Comparison of ENCODE assay signal across 9 cellular contexts in genomic region chr10:108783897-108784296, GRCh38.
DNase-seq lines count a peak whose midpoint lies in the region; FAIRE-seq and TF ChIP-seq lines count a peak whose summit lies in the region.
"Had no signal": no experiment of that assay in that cellular context is flagged by ENCODE, and none has a peak within 500 bp of the region (broad histone marks: within the 10 kb centered on the region; RNA-seq: fewer than 3 reads in every experiment).

No MANE protein-coding gene starts in this region.

- TF ChIP-seq EP300 in esophagus muscularis mucosa (IDR thresholded peaks at IDR 0.05), result no peak

- H3K27ac Mint-ChIP-seq in HFFc6, result no peak overlapping the region

- no peak overlapping the region for H3K27ac ChIP-seq in 22Rv1
- H3K27ac ChIP-seq in small intestine (ENCODE audit: low read depth in 1 of 2, low read length in 1 of 2), result no peak overlapping the region
- no peak overlapping the region for H3K27ac ChIP-seq in esophagus muscularis mucosa (replicated peaks in 1 of 4)
- H3K27ac ChIP-seq: epithelial cell of prostate had no signal

- TF ChIP-seq POLR2A in esophagus muscularis mucosa (IDR thresholded peaks at IDR 0.05; ENCODE audit: low read depth), result no peak

- no peaks in the 10 kb centered on the region for H3K9me3 ChIP-seq in small intestine (ENCODE audit: control insufficient read depth, low read depth)
- H3K9me3 ChIP-seq in esophagus muscularis mucosa, result peaks cover 0 to 22% (median 13%) of the 10 kb centered on the region in 4 donors

- no peak overlapping the region for H3K4me3 Mint-ChIP-seq in HFFc6

- H3K36me3 Mint-ChIP-seq in HFFc6 (ENCODE audit: low read depth), result peaks cover 9% of the 10 kb centered on the region; the same call in 1 of the 2 replicates

- H3K9me3 Mint-ChIP-seq in HFFc6, result peaks cover 34% of the 10 kb centered on the region

- no peak for FAIRE-seq in small intestine (lab: Jason Lieb, UNC)

- TF ChIP-seq CTCF in 22Rv1 (IDR thresholded peaks at IDR 0.05) (peak; percentile 60), HFFc6 (IDR thresholded peaks at IDR 0.05) (peak; percentile 72), choroid plexus epithelial cell (conservative IDR thresholded peaks at IDR 0.05; ENCODE audit: low read depth, low read length) (peak; percentile 68), esophagus muscularis mucosa (IDR thresholded peaks at IDR 0.05) (no peak)

- H3K4me1 Mint-ChIP-seq in HFFc6 (ENCODE audit: low read depth), result peaks cover 15% of the 10 kb centered on the region; the same call in 1 of the 2 replicates

- H3K27me3 ChIP-seq in small intestine (ENCODE audit: control insufficient read depth in 2 of 2, insufficient read depth in 2 of 2, low read length in 2 of 2) (no peaks in the 10 kb centered on the region), esophagus muscularis mucosa (no peaks in the 10 kb centered on the region)

- no peaks in the 10 kb centered on the region for H3K27me3 Mint-ChIP-seq in HFFc6 (ENCODE audit: insufficient read depth)

- intact Hi-C loops in esophagus muscularis mucosa (cut with DNase I), result no loop called here

- DNase-seq in GM03348 (ENCODE audit: low spot score) (peak; percentile 23), HFFc6 (peak; percentile 43), NCI-H1694 (lab: John Stamatoyannopoulos, UW) (peak; percentile 48), choroid plexus epithelial cell (ENCODE audit: low read depth) (peak; percentile 88), small intestine (peak; percentile 8), NCI-H2107 (lab: John Stamatoyannopoulos, UW) (no peak), esophagus muscularis mucosa (ENCODE audit: extremely low spot score) (no peak)

- H3K4me3 ChIP-seq in choroid plexus epithelial cell (ENCODE audit: low read depth, low read length), result no peak overlapping the region
- no peak overlapping the region for H3K4me3 ChIP-seq in small intestine (ENCODE audit: low read depth in 1 of 2, low read length in 2 of 2)
- no peak overlapping the region for H3K4me3 ChIP-seq in esophagus muscularis mucosa

- H3K36me3 ChIP-seq in small intestine (ENCODE audit: control insufficient read depth in 2 of 2, insufficient read depth in 2 of 2, low read length in 2 of 2), result no peaks in the 10 kb centered on the region
- H3K36me3 ChIP-seq in esophagus muscularis mucosa, result no peaks in the 10 kb centered on the region

- 15 to 61% (median 17%) methylated on average over 1 of the region's 1 CpG for WGBS in small intestine, 3 donors
- 73% methylated on average over 1 of the region's 1 CpG for WGBS in esophagus muscularis mucosa

- no peaks in the 10 kb centered on the region for H3K4me1 ChIP-seq in small intestine (ENCODE audit: control insufficient read depth in 2 of 2, insufficient read depth in 1 of 2, low read depth in 1 of 2, low read length in 1 of 2)
- no peaks in the 10 kb centered on the region for H3K4me1 ChIP-seq in esophagus muscularis mucosa

Comparison
In these comparisons a context has a peak if more than half of its experiments do, and no peak if none do; other contexts are left out.
1. CTCF ChIP-seq: peak in 22Rv1 (single experiment), HFFc6 (single experiment) and choroid plexus epithelial cell (single experiment); none in esophagus muscularis mucosa (0 of 3).
2. DNase-seq: peak in GM03348 (single experiment), HFFc6 (single experiment), NCI-H1694 (single experiment), choroid plexus epithelial cell (single experiment) and small intestine (single experiment); none in NCI-H2107 (single experiment) and esophagus muscularis mucosa (single experiment).